8 cellular contexts compared by ENCODE assay signal in genomic region chr10:62818426-62819011, GRCh38.
A peak's percentile ranks its signal among the peaks of the same experiment; 100 is the strongest.
DNase-seq lines count a peak whose midpoint lies in the region; ATAC-seq and TF ChIP-seq lines count a peak whose summit lies in the region.

No MANE protein-coding gene starts in this region.

- no peak overlapping the region for H2AFZ ChIP-seq in OCI-LY3 (ENCODE audit: low read depth, low read length)

- H3K36me3 ChIP-seq in OCI-LY3 (replicated peaks; ENCODE audit: low read depth, low read length) = no peaks in the 10 kb centered on the region

- peak overlapping the region; percentile 77 for H3K4me2 ChIP-seq in OCI-LY3 (ENCODE audit: low read length)

- no peak overlapping the region for H3K9ac ChIP-seq in OCI-LY3 (ENCODE audit: low read length)

- in situ Hi-C loops in astrocyte of the cerebellum (cut with HindIII; ENCODE audit: low sequenced_read_pairs) = no loop called here

- H3K4me3 ChIP-seq in OCI-LY3 (ENCODE audit: low read length) (peak overlapping the region; percentile 90), astrocyte of the cerebellum (ENCODE audit: low read depth, low read length) (peak overlapping the region; percentile 64)

- no peak for TF ChIP-seq CTCF in OCI-LY3 (IDR thresholded peaks at IDR 0.05; ENCODE audit: low read depth, low read length)
- no peak for TF ChIP-seq CTCF in astrocyte of the cerebellum (IDR thresholded peaks at IDR 0.05; ENCODE audit: low read depth, low read length, missing control alignments)

- DNase-seq in D341Med (ENCODE audit: low spot score) = peak; percentile 47
- no peak for DNase-seq in astrocyte of the cerebellum (ENCODE audit: low read depth)
- DNase-seq in left kidney (ENCODE audit: low read depth, low spot score) = peak; percentile 70
- DNase-seq in stimulated activated CD4-positive, alpha-beta T cell treated with anti-CD3 and anti-CD28 coated beads, Interleukin-4, amount 100 ng/mL, for 48 hours (ENCODE audit: low read depth in 2 of 2) = peak; percentile 38 to 55
- no peak for DNase-seq in NCI-H774 (lab: John Stamatoyannopoulos, UW)
- DNase-seq in NCI-H1436 treated with DMSO at 0.1 percent for 48 hours (lab: John Stamatoyannopoulos, UW) = no peak

- peaks cover 4% of the 10 kb centered on the region; the same call in 1 of the 2 replicates for H3K4me1 ChIP-seq in OCI-LY3 (ENCODE audit: low read length)

- H3K79me2 ChIP-seq in OCI-LY3 (ENCODE audit: low read length) = no peaks in the 10 kb centered on the region

- no peaks in the 10 kb centered on the region for H3K9me3 ChIP-seq in OCI-LY3 (ENCODE audit: insufficient read depth, low read length)

- ATAC-seq in GM19395 (IDR thresholded peaks at IDR 0.05; ENCODE audit: unreplicated experiment) = no peak

- no peaks in the 10 kb centered on the region for H4K20me1 ChIP-seq in OCI-LY3 (ENCODE audit: insufficient read depth, low read length)

- no peak overlapping the region for H3K27ac ChIP-seq in OCI-LY3 (ENCODE audit: low read length)

- H3K27me3 ChIP-seq in OCI-LY3 (ENCODE audit: low read depth, low read length) = no peaks in the 10 kb centered on the region; the same call in 1 of the 2 replicates

Comparison
In these comparisons a context has a peak if more than half of its experiments do, and no peak if none do; other contexts are left out.
1. DNase-seq: peak in D341Med (single experiment), left kidney (single experiment) and stimulated activated CD4-positive, alpha-beta T cell treated with anti-CD3 and anti-CD28 coated beads, Interleukin-4, amount 100 ng/mL, for 48 hours (2 of 2); none in astrocyte of the cerebellum (single experiment), NCI-H774 (single experiment) and NCI-H1436 treated with DMSO at 0.1 percent for 48 hours (single experiment).